In the genomic region with DNA sequence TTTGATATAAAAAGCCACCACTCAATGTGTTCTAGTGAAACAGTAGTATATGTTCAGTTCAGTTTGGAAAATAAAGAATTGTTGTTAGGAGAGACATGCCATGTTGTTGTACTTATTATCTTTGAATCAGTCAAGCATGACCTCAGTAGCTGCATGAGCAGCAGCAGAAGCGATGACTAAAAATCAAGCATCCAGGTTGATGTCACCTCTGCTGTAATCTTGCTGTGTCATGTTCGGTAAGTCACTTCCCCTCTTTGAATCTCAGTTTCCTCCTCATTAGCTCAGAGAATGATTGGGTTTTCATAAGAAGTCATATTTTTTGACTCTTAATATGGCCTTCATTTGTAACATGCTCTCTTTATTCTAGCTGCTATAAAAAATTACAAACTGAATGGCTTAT, we compare ENCODE assay signal across 13 cellular contexts.
DNase-seq lines count a peak whose midpoint lies in the region; ATAC-seq, FAIRE-seq and TF ChIP-seq lines count a peak whose summit lies in the region.
"Had no signal": no experiment of that assay in that cellular context is flagged by ENCODE, and none has a peak within 500 bp of the region (broad histone marks: within the 10 kb centered on the region; RNA-seq: fewer than 3 reads in every experiment).

No MANE protein-coding gene starts in this region.

- no peaks in the 10 kb centered on the region for H3K9me3 ChIP-seq in A549

- H3K4me3 ChIP-seq in A549 (no peak overlapping the region), cardiac fibroblast (replicated peaks in 1 of 2; ENCODE audit: low read depth in 2 of 2, low read length in 2 of 2) (no peak overlapping the region)
- H3K4me3 ChIP-seq: skin epidermis had no signal

- ATAC-seq in A549 (peak; percentile 54 to 62; a peak in 3 of 6 replicates), GM18870 (IDR thresholded peaks at IDR 0.05; ENCODE audit: unreplicated experiment) (peak; percentile 80), HG03378 (IDR thresholded peaks at IDR 0.05; ENCODE audit: unreplicated experiment) (peak; percentile 89), GM19397 (IDR thresholded peaks at IDR 0.05; ENCODE audit: unreplicated experiment) (no peak)
- ATAC-seq: left lobe of liver had no signal

- DNase-seq in A549 (ENCODE audit: low read depth in 1 of 2, low spot score in 1 of 2) = peak; percentile 7 to 78
- peak; percentile 22 to 70 for DNase-seq in cardiac fibroblast (ENCODE audit: low read depth in 2 of 2)
- DNase-seq in SIG-M5 treated with dmso at 0.1 percent for 504 hours (lab: John Stamatoyannopoulos, UW; ENCODE audit: unreplicated experiment) = no peak
- DNase-seq in NCI-H1105 (lab: John Stamatoyannopoulos, UW) = no peak
- no peak for DNase-seq in mucosa of gallbladder (ENCODE audit: low spot score)
- DNase-seq: activated CD8-positive, alpha-beta memory T cell treated with anti-CD3 and anti-CD28 coated beads for 24 hours; CD4-positive, alpha-beta T cell; cortex of kidney had no signal

- H3K4me1 ChIP-seq in A549 = peaks cover 7% of the 10 kb centered on the region; the same call in 1 of the 3 replicates

- TF ChIP-seq EP300 in A549 (IDR thresholded peaks at IDR 0.05) = no peak

- POLR2A ChIA-PET in A549 (lab: Yijun Ruan, JAX) = no interaction called here

- peak; percentile 43 for FAIRE-seq in A549 (lab: Jason Lieb, UNC)

- CTCF ChIA-PET in A549 (lab: Yijun Ruan, JAX) = no interaction called here

- 53% methylated on average over 2 of the region's 2 CpGs for WGBS in A549 (ENCODE audit: missing lambda C conversion rate)

- peak overlapping the region; percentile 17 to 62; a peak in 3 of 6 replicates for H3K27ac ChIP-seq in A549
- H3K27ac ChIP-seq: skin epidermis had no signal

- no peak for TF ChIP-seq CTCF in A549 (IDR thresholded peaks at IDR 0.05)
- TF ChIP-seq CTCF in cardiac fibroblast (IDR thresholded peaks at IDR 0.05; ENCODE audit: low read depth, low read length) = no peak

- TF ChIP-seq RAD21 in A549 (conservative IDR thresholded peaks at IDR 0.05 in 1 of 2, IDR thresholded peaks at IDR 0.05 in 1 of 2) = no peak

- TF ChIP-seq POLR2A in A549 (IDR thresholded peaks at IDR 0.05; ENCODE audit: low read length) = no peak

- H3K4me2 ChIP-seq in A549 = peak overlapping the region; percentile 3; the same call in 1 of the 3 replicates

TF ChIP-seq in A549, 52 proteins besides CTCF, POLR2A, EP300 and RAD21:
- TF ChIP-seq JUN (IDR thresholded peaks at IDR 0.05) (no peak), MAFK (IDR thresholded peaks at IDR 0.05; ENCODE audit: partially characterized antibody) (peak; percentile 84), HOXB13 (CRISPR knock-in tag; IDR thresholded peaks at IDR 0.05; ENCODE audit: low read depth) (no peak), FOSL2 (IDR thresholded peaks at IDR 0.05) (no peak), FOSL2 (CRISPR knock-in tag; IDR thresholded peaks at IDR 0.05) (peak; percentile 34; the same call in 1 of the 2 replicates), NFE2L2 (conservative IDR thresholded peaks at IDR 0.05; ENCODE audit: low read length) (peak; percentile 68; the same call in 1 of the 2 replicates), RARB (CRISPR knock-in tag; IDR thresholded peaks at IDR 0.05) (no peak)

Comparison
In these comparisons a context has a peak if more than half of its experiments do, and no peak if none do; other contexts are left out.
1. DNase-seq: peak in A549 (2 of 2) and cardiac fibroblast (2 of 2); none in SIG-M5 treated with dmso at 0.1 percent for 504 hours (single experiment), NCI-H1105 (single experiment) and mucosa of gallbladder (single experiment).